In the genomic region with DNA sequence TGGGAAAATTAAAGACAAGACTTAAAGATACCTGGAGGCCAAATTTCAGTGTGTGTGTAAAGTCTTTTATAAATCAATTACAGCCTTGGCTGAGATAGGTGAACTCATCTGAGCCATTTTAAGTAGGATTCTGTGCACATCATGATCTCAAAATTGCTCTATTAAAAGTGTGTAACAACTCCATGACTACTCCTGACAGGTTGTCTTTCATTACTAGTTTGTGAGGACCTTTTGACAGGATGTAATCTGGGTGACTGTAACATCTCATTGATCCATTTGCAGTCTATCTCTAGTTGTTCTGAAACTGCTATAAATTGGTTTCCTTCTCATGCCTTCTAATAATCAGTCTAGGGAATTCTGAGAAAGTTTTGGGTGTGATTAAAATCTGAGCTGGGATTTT, we compare ENCODE assay signal across 34 cellular contexts.
"Had no signal": no experiment of that assay in that cellular context is flagged by ENCODE, and none has a peak within 500 bp of the region (broad histone marks: within the 10 kb centered on the region; RNA-seq: fewer than 3 reads in every experiment).

No MANE protein-coding gene starts in this region.

- H3K27ac ChIP-seq: KMS-11 had no signal

- H3K4me2 ChIP-seq: KMS-11 had no signal

- H3K4me3 ChIP-seq: MG63 had no signal

- H3K9me3 ChIP-seq: MG63 had no signal

- H3K27me3 ChIP-seq: MG63 had no signal

- H3K9ac ChIP-seq: KMS-11 had no signal

- H3K36me3 ChIP-seq: MG63 had no signal

- DNase-seq: Karpas-422, Kasumi-1, KG1, MG63, MM.1S, MV-4-11, NCI-H1048, NCI-H1092, NCI-H1092 treated with DMSO at 0.1 percent for 48 hours, NCI-H1105, NCI-H1417, NCI-H1417 treated with DMSO at 0.1 percent for 48 hours, NCI-H1436, NCI-H1436 treated with DMSO at 0.1 percent for 48 hours, NCI-H146, NCI-H1694, NCI-H1694 treated with DMSO at 0.1 percent for 48 hours, NCI-H187, NCI-H187 treated with DMSO at 0.1 percent for 48 hours, NCI-H1930, NCI-H2029, NCI-H2029 treated with DMSO at 0.1 percent for 48 hours, NCI-H2081, NCI-H2081 treated with DMSO at 0.1 percent for 48 hours, NCI-H2107, NCI-H2171, NCI-H2171 treated with DMSO at 0.1 percent for 48 hours, NCI-H2227 treated with DMSO at 0.1 percent for 48 hours, NCI-H226, NCI-H345, NCI-H446, NCI-H446 treated with DMSO at 0.1 percent for 48 hours, NCI-H510A had no signal
